17 cellular contexts compared by ENCODE assay signal in the genomic region with DNA sequence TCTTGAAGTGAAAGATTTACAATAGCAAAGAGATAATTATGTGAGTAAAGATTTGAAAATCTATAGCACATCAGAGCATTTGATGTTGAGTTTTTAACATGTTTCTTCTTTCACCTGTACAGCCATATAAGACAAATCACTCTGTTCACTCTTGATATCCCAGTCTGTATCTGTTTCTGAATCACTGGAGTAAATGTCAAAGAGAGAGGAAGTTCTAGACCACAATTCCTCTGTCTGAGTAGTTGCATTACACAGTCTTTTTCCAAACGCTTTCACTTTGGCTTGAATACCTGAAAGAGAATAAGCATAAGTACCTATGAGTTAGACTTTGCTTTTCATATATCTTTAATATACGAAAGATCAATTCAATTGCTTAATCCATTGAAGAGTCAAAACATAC. TPM values are rescaled to one million over a fixed set of nuclear protein-coding genes. Genes with fewer than 3 reads are reported as not detected.
DNase-seq lines count a peak whose midpoint lies in the region; ATAC-seq, FAIRE-seq and TF ChIP-seq lines count a peak whose summit lies in the region.
"Had no signal": no experiment of that assay in that cellular context is flagged by ENCODE, and none has a peak within 500 bp of the region (broad histone marks: within the 10 kb centered on the region; RNA-seq: fewer than 3 reads in every experiment).

No MANE protein-coding gene starts in this region.

- H3K9me3 ChIP-seq in IMR-90 (ENCODE audit: control insufficient read depth, insufficient read depth, low read length) (no peaks in the 10 kb centered on the region), astrocyte (ENCODE audit: insufficient read depth, low read depth, low read length) (no peaks in the 10 kb centered on the region), upper lobe of right lung (no peaks in the 10 kb centered on the region), smooth muscle cell (replicated peaks; ENCODE audit: low read depth) (no peaks in the 10 kb centered on the region)

- no TSS peak for BruUV-seq in IMR-90 (replicated peaks; lab: Mats Ljungman, UMichigan)

- no peak overlapping the region for H4K5ac ChIP-seq in IMR-90 (ENCODE audit: low read depth, low read length)

- no peak overlapping the region for H2BK15ac ChIP-seq in IMR-90 (ENCODE audit: low read depth, low read length)

- no peak overlapping the region for H3K14ac ChIP-seq in IMR-90 (replicated peaks; ENCODE audit: low read depth, low read length)

- TF ChIP-seq CTCF in activated CD8-positive, alpha-beta T cell treated with anti-CD3 and anti-CD28 coated beads for 36 hours (IDR thresholded peaks at IDR 0.05): no peak
- TF ChIP-seq CTCF in IMR-90 (conservative IDR thresholded peaks at IDR 0.05; ENCODE audit: low read depth, low read length) (no peak), astrocyte (IDR thresholded peaks at IDR 0.05; ENCODE audit: insufficient read depth, low read depth, low read length) (no peak), upper lobe of right lung (IDR thresholded peaks at IDR 0.05) (no peak), smooth muscle cell (IDR thresholded peaks at IDR 0.05; ENCODE audit: borderline replicate concordance, insufficient read depth, poor library complexity, severe bottlenecking) (no peak)

- TF ChIP-seq RAD21 in IMR-90 (IDR thresholded peaks at IDR 0.05; ENCODE audit: low read length): no peak

- H3K9me3 Mint-ChIP-seq in activated CD8-positive, alpha-beta T cell treated with anti-CD3 and anti-CD28 coated beads for 36 hours: no peaks in the 10 kb centered on the region
- H3K9me3 Mint-ChIP-seq in activated CD8-positive, alpha-beta T cell treated with anti-CD3 and anti-CD28 coated beads, Interleukin-2, amount 10 ng/mL, durations not matched to agents 7 days and 5 days (ENCODE audit: insufficient read depth): no peaks in the 10 kb centered on the region
- H3K9me3 Mint-ChIP-seq in astrocyte (ENCODE audit: unreplicated experiment): no peaks in the 10 kb centered on the region
- no peaks in the 10 kb centered on the region for H3K9me3 Mint-ChIP-seq in activated CD4-positive, alpha-beta memory T cell treated with anti-CD3 and anti-CD28 coated beads, Interleukin-2, amount 10 ng/mL, durations not matched to agents 7 days and 5 days

- no peak overlapping the region for H3K27ac Mint-ChIP-seq in activated CD8-positive, alpha-beta T cell treated with anti-CD3 and anti-CD28 coated beads for 36 hours
- H3K27ac Mint-ChIP-seq in activated CD8-positive, alpha-beta T cell treated with anti-CD3 and anti-CD28 coated beads, Interleukin-2, amount 10 ng/mL, durations not matched to agents 7 days and 5 days: no peak overlapping the region
- H3K27ac Mint-ChIP-seq in astrocyte (ENCODE audit: unreplicated experiment): peak overlapping the region; percentile 18
- no peak overlapping the region for H3K27ac Mint-ChIP-seq in activated CD4-positive, alpha-beta memory T cell treated with anti-CD3 and anti-CD28 coated beads, Interleukin-2, amount 10 ng/mL, durations not matched to agents 7 days and 5 days

- H3K79me1 ChIP-seq in IMR-90 (ENCODE audit: low read depth in 1 of 2, low read length in 2 of 2): 0 out of 4 replicates have a peak, but pooled peaks cover 0 to 6% of the 10 kb centered on the region in 2 experiments

- no peak overlapping the region for H2BK20ac ChIP-seq in IMR-90 (ENCODE audit: low read depth, low read length)

- no peak for TF ChIP-seq POLR2A in IMR-90 (IDR thresholded peaks at IDR 0.05; ENCODE audit: low read depth, low read length)

- H3K18ac ChIP-seq in IMR-90 (ENCODE audit: low read depth, low read length): no peak overlapping the region

- dilution Hi-C loops in IMR-90 (cut with HindIII; ENCODE audit: low sequenced_read_pairs, unreplicated experiment): no loop called here

- H3K4me1 Mint-ChIP-seq in activated CD8-positive, alpha-beta T cell treated with anti-CD3 and anti-CD28 coated beads for 36 hours (ENCODE audit: low read depth): peaks cover 2% of the 10 kb centered on the region
- H3K4me1 Mint-ChIP-seq in activated CD8-positive, alpha-beta T cell treated with anti-CD3 and anti-CD28 coated beads, Interleukin-2, amount 10 ng/mL, durations not matched to agents 7 days and 5 days (ENCODE audit: low read depth): peaks cover 6% of the 10 kb centered on the region
- H3K4me1 Mint-ChIP-seq in astrocyte (ENCODE audit: low read depth, unreplicated experiment): peaks cover 9% of the 10 kb centered on the region
- H3K4me1 Mint-ChIP-seq in activated CD4-positive, alpha-beta memory T cell treated with anti-CD3 and anti-CD28 coated beads, Interleukin-2, amount 10 ng/mL, durations not matched to agents 7 days and 5 days: no peaks in the 10 kb centered on the region

- peak; percentile 45 for FAIRE-seq in astrocyte (lab: Jason Lieb, UNC)
- FAIRE-seq: A204.1, H1, HepG2 had no signal

- no peaks in the 10 kb centered on the region for H3K27me3 ChIP-seq in IMR-90 (ENCODE audit: control insufficient read depth, insufficient read depth, low read length)
- no peaks in the 10 kb centered on the region for H3K27me3 ChIP-seq in astrocyte (ENCODE audit: insufficient read depth, low read length)
- H3K27me3 ChIP-seq in upper lobe of right lung: no peaks in the 10 kb centered on the region
- H3K27me3 ChIP-seq in smooth muscle cell (ENCODE audit: low read depth): no peaks in the 10 kb centered on the region

- no peak overlapping the region for H2AK9ac ChIP-seq in IMR-90 (replicated peaks; ENCODE audit: low read depth, low read length, poor library complexity)

- no peak overlapping the region for H3K23ac ChIP-seq in IMR-90 (ENCODE audit: low read depth, low read length)

- H3K4me3 Mint-ChIP-seq in activated CD8-positive, alpha-beta T cell treated with anti-CD3 and anti-CD28 coated beads for 36 hours: no peak overlapping the region
- no peak overlapping the region for H3K4me3 Mint-ChIP-seq in activated CD8-positive, alpha-beta T cell treated with anti-CD3 and anti-CD28 coated beads, Interleukin-2, amount 10 ng/mL, durations not matched to agents 7 days and 5 days
- no peak overlapping the region for H3K4me3 Mint-ChIP-seq in astrocyte (ENCODE audit: unreplicated experiment)
- H3K4me3 Mint-ChIP-seq in activated CD4-positive, alpha-beta memory T cell treated with anti-CD3 and anti-CD28 coated beads, Interleukin-2, amount 10 ng/mL, durations not matched to agents 7 days and 5 days: no peak overlapping the region

- H3F3A ChIP-seq in smooth muscle cell (ENCODE audit: low read depth): no peaks in the 10 kb centered on the region

- no peak overlapping the region for H2AK5ac ChIP-seq in IMR-90 (ENCODE audit: low read depth, low read length)

- CTCF ChIA-PET in activated CD8-positive, alpha-beta T cell treated with anti-CD3 and anti-CD28 coated beads for 36 hours (lab: Charles Lee): no interaction called here
- CTCF ChIA-PET in activated CD8-positive, alpha-beta T cell treated with anti-CD3 and anti-CD28 coated beads, Interleukin-2, amount 10 ng/mL, durations not matched to agents 7 days and 5 days (lab: Charles Lee): no interaction called here
- CTCF ChIA-PET in IMR-90 (lab: Yijun Ruan, JAX): no interaction called here
- CTCF ChIA-PET in activated CD4-positive, alpha-beta memory T cell treated with anti-CD3 and anti-CD28 coated beads, Interleukin-2, amount 10 ng/mL, durations not matched to agents 7 days and 5 days (lab: Charles Lee): no interaction called here

- POLR2A ChIA-PET in activated CD8-positive, alpha-beta T cell treated with anti-CD3 and anti-CD28 coated beads for 36 hours (lab: Charles Lee): interaction anchor here (0.6 kb wide), 1 partner anchor 23 kb away, joined by 3 read pairs; no protein-coding TSS in a partner anchor
- POLR2A ChIA-PET in activated CD8-positive, alpha-beta T cell treated with anti-CD3 and anti-CD28 coated beads, Interleukin-2, amount 10 ng/mL, durations not matched to agents 7 days and 5 days (lab: Charles Lee): interaction anchor here (0.6 kb wide), 1 partner anchor 142 kb away, joined by 3 read pairs; no protein-coding TSS in a partner anchor
- POLR2A ChIA-PET in IMR-90 (lab: Charles Lee; ENCODE audit: unreplicated experiment): no interaction called here
- POLR2A ChIA-PET in activated CD4-positive, alpha-beta memory T cell treated with anti-CD3 and anti-CD28 coated beads, Interleukin-2, amount 10 ng/mL, durations not matched to agents 7 days and 5 days (lab: Charles Lee): no interaction called here

- H4K20me1 ChIP-seq in IMR-90 (ENCODE audit: insufficient read depth, low read length) (no peaks in the 10 kb centered on the region), astrocyte (ENCODE audit: insufficient read depth, low read length) (no peaks in the 10 kb centered on the region), smooth muscle cell (ENCODE audit: low read depth) (no peaks in the 10 kb centered on the region)

- peak; percentile 24 for ATAC-seq in activated CD8-positive, alpha-beta T cell treated with anti-CD3 and anti-CD28 coated beads for 36 hours
- ATAC-seq in activated CD8-positive, alpha-beta T cell treated with anti-CD3 and anti-CD28 coated beads, Interleukin-2, amount 10 ng/mL, durations not matched to agents 7 days and 5 days: no peak
- no peak for ATAC-seq in IMR-90 (ENCODE audit: low read depth)
- peak; percentile 62 for ATAC-seq in upper lobe of right lung
- ATAC-seq: HepG2 had no signal

- H3K79me2 ChIP-seq in astrocyte (ENCODE audit: insufficient read depth, low read length) (no peaks in the 10 kb centered on the region), smooth muscle cell (ENCODE audit: low read depth) (no peaks in the 10 kb centered on the region)

- H3K4me2 ChIP-seq in IMR-90 (ENCODE audit: low read depth, low read length) (no peak overlapping the region; the same call in 1 of the 2 replicates), astrocyte (ENCODE audit: low read length) (no peak overlapping the region), smooth muscle cell (no peak overlapping the region)

- H4K91ac ChIP-seq in IMR-90 (ENCODE audit: insufficient read depth, low read depth, low read length): no peak overlapping the region

- no peak overlapping the region for H2BK120ac ChIP-seq in IMR-90 (ENCODE audit: low read depth, low read length)

- H4K8ac ChIP-seq in IMR-90 (ENCODE audit: low read depth in 2 of 2, low read length in 2 of 2): no peak overlapping the region

- no peak for DNase-seq in activated CD8-positive, alpha-beta T cell treated with anti-CD3 and anti-CD28 coated beads for 36 hours
- DNase-seq in activated CD8-positive, alpha-beta T cell treated with anti-CD3 and anti-CD28 coated beads, Interleukin-2, amount 10 ng/mL, durations not matched to agents 7 days and 5 days: no peak
- peak; percentile 50 for DNase-seq in IMR-90
- peak; percentile 52 for DNase-seq in astrocyte (ENCODE audit: low read depth)
- no peak for DNase-seq in upper lobe of right lung
- no peak for DNase-seq in activated CD4-positive, alpha-beta memory T cell treated with anti-CD3 and anti-CD28 coated beads, Interleukin-2, amount 10 ng/mL, durations not matched to agents 7 days and 5 days
- DNase-seq in stimulated activated CD8-positive, alpha-beta memory T cell treated with anti-CD3 and anti-CD28 coated beads, Interleukin-4, amount 100 ng/mL, for 48 hours: no peak
- no peak for DNase-seq in smooth muscle cell (lab: John Stamatoyannopoulos, UW; ENCODE audit: unreplicated experiment)
- DNase-seq: Kasumi-1, NCI-H1048, NCI-H146, NCI-H2081 treated with DMSO at 0.1 percent for 48 hours, NCI-H524 had no signal

- H3K4me1 ChIP-seq in IMR-90 (ENCODE audit: control insufficient read depth, insufficient read depth, low read length) (peaks cover 2% of the 10 kb centered on the region; the same call in 1 of the 2 replicates), astrocyte (ENCODE audit: insufficient read depth, low read length) (peaks cover 4% of the 10 kb centered on the region), upper lobe of right lung (no peaks in the 10 kb centered on the region), smooth muscle cell (ENCODE audit: low read depth) (no peaks in the 10 kb centered on the region)

- H3K4me3 ChIP-seq in IMR-90 (ENCODE audit: insufficient read depth, low read depth, low read length) (no peak overlapping the region), astrocyte (ENCODE audit: insufficient read depth, low read depth, low read length) (no peak overlapping the region), upper lobe of right lung (no peak overlapping the region), smooth muscle cell (no peak overlapping the region)

- H3K27me3 Mint-ChIP-seq in activated CD8-positive, alpha-beta T cell treated with anti-CD3 and anti-CD28 coated beads for 36 hours: peaks cover 14% of the 10 kb centered on the region
- H3K27me3 Mint-ChIP-seq in activated CD8-positive, alpha-beta T cell treated with anti-CD3 and anti-CD28 coated beads, Interleukin-2, amount 10 ng/mL, durations not matched to agents 7 days and 5 days (ENCODE audit: low read depth): peaks cover 31% of the 10 kb centered on the region
- no peaks in the 10 kb centered on the region for H3K27me3 Mint-ChIP-seq in astrocyte (ENCODE audit: low read depth, unreplicated experiment)
- peaks cover 13% of the 10 kb centered on the region for H3K27me3 Mint-ChIP-seq in activated CD4-positive, alpha-beta memory T cell treated with anti-CD3 and anti-CD28 coated beads, Interleukin-2, amount 10 ng/mL, durations not matched to agents 7 days and 5 days

- no peaks in the 10 kb centered on the region for H3K36me3 ChIP-seq in IMR-90 (ENCODE audit: control insufficient read depth, insufficient read depth, low read length)
- H3K36me3 ChIP-seq in astrocyte (ENCODE audit: insufficient read depth, low read length): no peaks in the 10 kb centered on the region
- no peaks in the 10 kb centered on the region for H3K36me3 ChIP-seq in upper lobe of right lung
- H3K36me3 ChIP-seq in smooth muscle cell (ENCODE audit: low read depth): no peaks in the 10 kb centered on the region

- WGBS in IMR-90 (ENCODE audit: extremely low coverage in 2 of 2, insufficient read length in 1 of 2), 2 experiments: no CpG with 5 or more reads among the region's 2 CpGs
- WGBS in smooth muscle cell (ENCODE audit: low lambda C conversion rate): 86% methylated on average over 2 of the region's 2 CpGs

- no peak overlapping the region for H3K27ac ChIP-seq in IMR-90 (ENCODE audit: insufficient read depth, low read length)
- no peak overlapping the region for H3K27ac ChIP-seq in astrocyte (ENCODE audit: low read depth, low read length)
- H3K27ac ChIP-seq in upper lobe of right lung: no peak overlapping the region
- H3K27ac ChIP-seq in smooth muscle cell (ENCODE audit: low read depth): no peak overlapping the region
- H3K27ac ChIP-seq: C4-2B had no signal

- H3K9ac ChIP-seq in IMR-90 (ENCODE audit: low read depth, low read length) (no peak overlapping the region), astrocyte (ENCODE audit: low read length) (no peak overlapping the region), smooth muscle cell (ENCODE audit: low read depth) (no peak overlapping the region)

- no peaks in the 10 kb centered on the region for H3K36me3 Mint-ChIP-seq in activated CD8-positive, alpha-beta T cell treated with anti-CD3 and anti-CD28 coated beads for 36 hours (ENCODE audit: low read depth)
- H3K36me3 Mint-ChIP-seq in activated CD8-positive, alpha-beta T cell treated with anti-CD3 and anti-CD28 coated beads, Interleukin-2, amount 10 ng/mL, durations not matched to agents 7 days and 5 days (ENCODE audit: low read depth): no peaks in the 10 kb centered on the region
- no peaks in the 10 kb centered on the region for H3K36me3 Mint-ChIP-seq in astrocyte (ENCODE audit: low read depth, unreplicated experiment)
- H3K36me3 Mint-ChIP-seq in activated CD4-positive, alpha-beta memory T cell treated with anti-CD3 and anti-CD28 coated beads, Interleukin-2, amount 10 ng/mL, durations not matched to agents 7 days and 5 days (ENCODE audit: low read depth): no peaks in the 10 kb centered on the region

- no peak overlapping the region for H3K56ac ChIP-seq in IMR-90 (ENCODE audit: extremely low read depth, insufficient read depth, low read length)

- H2AFZ ChIP-seq in IMR-90 (replicated peaks; ENCODE audit: low read length, poor library complexity) (no peak overlapping the region), astrocyte (ENCODE audit: low read depth, low read length) (no peak overlapping the region), smooth muscle cell (ENCODE audit: low read depth) (no peak overlapping the region)

- no peak overlapping the region for H2BK5ac ChIP-seq in IMR-90 (ENCODE audit: low read depth, low read length, poor library complexity, severe bottlenecking)

- in situ Hi-C loops in IMR-90 (cut with MboI; ENCODE audit: low sequenced_read_pairs): no loop called here

- intact Hi-C loops in activated CD8-positive, alpha-beta T cell treated with anti-CD3 and anti-CD28 coated beads for 36 hours (cut with micrococcal nuclease): no loop called here
- intact Hi-C loops in IMR-90 (cut with micrococcal nuclease) (no loop called here), upper lobe of right lung (cut with DNase I) (no loop called here)

- H3K4ac ChIP-seq in IMR-90 (ENCODE audit: low read depth, low read length): no peak overlapping the region

- no peaks in the 10 kb centered on the region; the same call in 1 of the 2 replicates for H3K9me1 ChIP-seq in IMR-90 (ENCODE audit: insufficient read depth, low read length)

RNA-seq across cellular contexts. Expression of gene THAP10, which starts 9.9 kb away (rescaled TPM):
- total RNA-seq in activated CD8-positive, alpha-beta T cell treated with anti-CD3 and anti-CD28 coated beads for 36 hours: not detected
- total RNA-seq in activated CD8-positive, alpha-beta T cell treated with anti-CD3 and anti-CD28 coated beads, Interleukin-2, amount 10 ng/mL, durations not matched to agents 7 days and 5 days: not detected
- total RNA-seq in IMR-90 (2012; rRNA removed) (2.3 and 3.6 TPM in 2 replicates), astrocyte (1.6 TPM in 2 replicates), upper lobe of right lung (1.5 TPM), smooth muscle cell (2.0 and 4.0 TPM in 2 replicates)
- polyA plus RNA-seq in IMR-90 (2012; rRNA removed) (2.8 and 3.0 TPM in 2 replicates), smooth muscle cell (0.31 and 2.1 TPM in 2 replicates)
- polyA plus RNA-seq in IMR-90 (2012; cell fraction: cytosol; rRNA removed): 1.6 and 1.8 TPM in 2 replicates
- 0.86 and 1.4 TPM in 2 replicates for polyA plus RNA-seq in IMR-90 (2012; cell fraction: nucleus; rRNA removed; ENCODE audit: low replicate concordance)
- total RNA-seq in activated CD4-positive, alpha-beta memory T cell treated with anti-CD3 and anti-CD28 coated beads, Interleukin-2, amount 10 ng/mL, durations not matched to agents 7 days and 5 days: under 1 TPM; 0.15 to 0.30 TPM

RNA-seq across cellular contexts. Expression of gene LRRC49, which starts 10.3 kb away (rescaled TPM):
- not detected for total RNA-seq in activated CD8-positive, alpha-beta T cell treated with anti-CD3 and anti-CD28 coated beads for 36 hours
- not detected for total RNA-seq in activated CD8-positive, alpha-beta T cell treated with anti-CD3 and anti-CD28 coated beads, Interleukin-2, amount 10 ng/mL, durations not matched to agents 7 days and 5 days
- total RNA-seq in IMR-90 (2012; rRNA removed): 16.8 and 19.2 TPM in 2 replicates
- 7.2 and 8.6 TPM in 2 replicates for polyA plus RNA-seq in IMR-90 (2012; rRNA removed)
- 3.8 TPM in 2 replicates for polyA plus RNA-seq in IMR-90 (2012; cell fraction: cytosol; rRNA removed)
- polyA plus RNA-seq in IMR-90 (2012; cell fraction: nucleus; rRNA removed; ENCODE audit: low replicate concordance): 5.3 and 21.3 TPM in 2 replicates
- 4.7 and 6.8 TPM in 2 replicates for total RNA-seq in astrocyte
- total RNA-seq in upper lobe of right lung: 4.3 TPM
- not detected for total RNA-seq in activated CD4-positive, alpha-beta memory T cell treated with anti-CD3 and anti-CD28 coated beads, Interleukin-2, amount 10 ng/mL, durations not matched to agents 7 days and 5 days
- 5.2 and 8.3 TPM in 2 replicates for total RNA-seq in smooth muscle cell
- 3.1 and 5.0 TPM in 2 replicates for polyA plus RNA-seq in smooth muscle cell

RNA-seq across cellular contexts. Expression of gene LARP6, which starts 28.4 kb away (rescaled TPM):
- total RNA-seq in activated CD8-positive, alpha-beta T cell treated with anti-CD3 and anti-CD28 coated beads for 36 hours: under 1 TPM; 0.36 to 0.41 TPM
- not detected for total RNA-seq in activated CD8-positive, alpha-beta T cell treated with anti-CD3 and anti-CD28 coated beads, Interleukin-2, amount 10 ng/mL, durations not matched to agents 7 days and 5 days
- total RNA-seq in IMR-90 (2012; rRNA removed): 36.4 and 78.3 TPM in 2 replicates
- polyA plus RNA-seq in IMR-90 (2012; rRNA removed): 135 and 146 TPM in 2 replicates
- polyA plus RNA-seq in IMR-90 (2012; cell fraction: cytosol; rRNA removed): 160 and 262 TPM in 2 replicates
- polyA plus RNA-seq in IMR-90 (2012; cell fraction: nucleus; rRNA removed; ENCODE audit: low replicate concordance): 56.0 and 108 TPM in 2 replicates
- 61.5 and 75.2 TPM in 2 replicates for total RNA-seq in astrocyte
- 6.2 TPM for total RNA-seq in upper lobe of right lung
- not detected for total RNA-seq in activated CD4-positive, alpha-beta memory T cell treated with anti-CD3 and anti-CD28 coated beads, Interleukin-2, amount 10 ng/mL, durations not matched to agents 7 days and 5 days
- total RNA-seq in smooth muscle cell: 31.3 and 55.1 TPM in 2 replicates
- 69.5 and 76.0 TPM in 2 replicates for polyA plus RNA-seq in smooth muscle cell

Comparison
In these comparisons a context has a peak if more than half of its experiments do, and no peak if none do; other contexts are left out.
1. ATAC-seq: peak in activated CD8-positive, alpha-beta T cell treated with anti-CD3 and anti-CD28 coated beads for 36 hours (single experiment) and upper lobe of right lung (single experiment); none in activated CD8-positive, alpha-beta T cell treated with anti-CD3 and anti-CD28 coated beads, Interleukin-2, amount 10 ng/mL, durations not matched to agents 7 days and 5 days (single experiment) and IMR-90 (single experiment).
2. DNase-seq: peak in IMR-90 (single experiment) and astrocyte (single experiment); none in activated CD8-positive, alpha-beta T cell treated with anti-CD3 and anti-CD28 coated beads for 36 hours (single experiment), activated CD8-positive, alpha-beta T cell treated with anti-CD3 and anti-CD28 coated beads, Interleukin-2, amount 10 ng/mL, durations not matched to agents 7 days and 5 days (single experiment), upper lobe of right lung (single experiment), activated CD4-positive, alpha-beta memory T cell treated with anti-CD3 and anti-CD28 coated beads, Interleukin-2, amount 10 ng/mL, durations not matched to agents 7 days and 5 days (single experiment), stimulated activated CD8-positive, alpha-beta memory T cell treated with anti-CD3 and anti-CD28 coated beads, Interleukin-4, amount 100 ng/mL, for 48 hours (single experiment) and smooth muscle cell (single experiment).
3. POLR2A ChIA-PET loops: an anchor here in activated CD8-positive, alpha-beta T cell treated with anti-CD3 and anti-CD28 coated beads for 36 hours (0.6 kb wide) and activated CD8-positive, alpha-beta T cell treated with anti-CD3 and anti-CD28 coated beads, Interleukin-2, amount 10 ng/mL, durations not matched to agents 7 days and 5 days (0.6 kb wide); none called in IMR-90 and activated CD4-positive, alpha-beta memory T cell treated with anti-CD3 and anti-CD28 coated beads, Interleukin-2, amount 10 ng/mL, durations not matched to agents 7 days and 5 days.